ENCODE assay signal across 11 cellular contexts in the genomic region with DNA sequence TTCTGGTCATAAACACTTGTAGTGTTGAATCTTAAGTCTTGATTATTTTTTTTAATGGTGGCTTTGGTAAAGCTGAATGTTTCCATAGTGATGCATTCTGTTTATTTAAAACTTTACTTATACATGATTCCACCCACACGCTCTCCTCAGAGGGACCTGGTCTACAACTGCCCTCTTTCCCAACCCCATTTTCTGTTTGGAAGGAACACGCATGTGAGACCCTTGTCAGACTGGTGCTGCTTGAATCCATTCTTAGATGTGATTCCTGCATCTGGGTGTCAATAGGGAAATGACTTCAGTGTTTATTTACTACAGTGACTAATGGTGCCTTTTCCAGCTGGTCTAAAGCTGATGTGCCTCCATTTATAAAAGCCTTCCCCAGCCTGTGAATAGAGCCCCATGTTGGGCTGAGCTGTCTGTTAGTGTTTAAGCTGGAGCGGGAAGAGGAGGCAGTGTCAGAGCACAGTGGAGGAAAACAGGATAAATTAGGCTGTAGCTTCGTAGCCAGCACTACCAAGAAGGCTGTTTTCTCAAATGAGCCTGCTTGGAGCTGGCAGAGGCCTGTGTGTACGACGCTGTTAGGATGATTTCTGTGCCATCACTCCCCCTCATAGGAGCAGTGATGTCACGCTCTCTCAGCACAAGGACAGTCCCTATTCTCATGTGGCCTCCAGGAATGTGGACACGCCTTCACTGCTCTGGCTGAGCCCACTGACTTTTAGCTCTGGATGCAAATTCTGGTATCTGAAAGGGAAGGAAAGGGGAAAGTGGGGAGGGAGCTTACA. TPM values are rescaled to one million over a fixed set of nuclear protein-coding genes. Genes with fewer than 3 reads are reported as not detected.
DNase-seq lines count a peak whose midpoint lies in the region; TF ChIP-seq lines count a peak whose summit lies in the region.
"Had no signal": no experiment of that assay in that cellular context is flagged by ENCODE, and none has a peak within 500 bp of the region (broad histone marks: within the 10 kb centered on the region; RNA-seq: fewer than 3 reads in every experiment).

No MANE protein-coding gene starts in this region.

- H3K4me1 ChIP-seq in HAP-1 = peaks cover 18% of the 10 kb centered on the region
- peaks cover 35% of the 10 kb centered on the region for H3K4me1 ChIP-seq in skeletal muscle satellite cell (ENCODE audit: control insufficient read depth, insufficient read depth, low read length)
- H3K4me1 ChIP-seq in PC-9 (replicated peaks; ENCODE audit: insufficient read depth) = peaks cover 22% of the 10 kb centered on the region

- TF ChIP-seq CTCF in PC-9 (conservative IDR thresholded peaks at IDR 0.05) = no peak

- intact Hi-C loops in activated CD4-positive, alpha-beta memory T cell treated with anti-CD3 and anti-CD28 coated beads for 36 hours (cut with micrococcal nuclease) = loop anchor here (5.0 kb wide), 1 partner anchor 41 kb away; a partner anchor contains a TSS
- intact Hi-C loops in PC-9 (cut with micrococcal nuclease; ENCODE audit: unreplicated experiment) = loop anchor here (10.0 kb wide), 1 partner anchor 641 kb away; a partner anchor contains a TSS

- CTCF ChIA-PET in activated CD4-positive, alpha-beta memory T cell treated with anti-CD3 and anti-CD28 coated beads for 36 hours (lab: Charles Lee) = interaction anchor here (0.6 to 1.7 kb wide), 2 partner anchors 10 to 34 kb away, joined by 3 to 6 read pairs; no protein-coding TSS in a partner anchor
- CTCF ChIA-PET in PC-9 (lab: Charles Lee) = no interaction called here

- H4K20me1 ChIP-seq in PC-9 (ENCODE audit: insufficient read depth) = no peaks in the 10 kb centered on the region

- no TSS peak for BruUV-seq in PC-9 (replicated peaks; lab: Mats Ljungman, UMichigan)

- H3K36me3 ChIP-seq in HAP-1 (replicated peaks) = peaks cover 6% of the 10 kb centered on the region
- H3K36me3 ChIP-seq in skeletal muscle satellite cell (ENCODE audit: insufficient read depth, low read length) = peaks cover 19% of the 10 kb centered on the region
- no peaks in the 10 kb centered on the region for H3K36me3 ChIP-seq in PC-9 (ENCODE audit: low read depth)

- H3K4me1 Mint-ChIP-seq in activated CD4-positive, alpha-beta memory T cell treated with anti-CD3 and anti-CD28 coated beads for 36 hours (ENCODE audit: low read depth) = peaks cover 20% of the 10 kb centered on the region
- H3K4me1 Mint-ChIP-seq: naive B cell had no signal

- H3K27me3 ChIP-seq in HAP-1 (ENCODE audit: low read depth) (no peaks in the 10 kb centered on the region), skeletal muscle satellite cell (ENCODE audit: control insufficient read depth, insufficient read depth, low read length) (no peaks in the 10 kb centered on the region), PC-9 (ENCODE audit: insufficient read depth, low read depth) (no peaks in the 10 kb centered on the region)

- POLR2A ChIA-PET in activated CD4-positive, alpha-beta memory T cell treated with anti-CD3 and anti-CD28 coated beads for 36 hours (lab: Charles Lee) = interaction anchor here (0.6 kb wide), 1 partner anchor 92 kb away, joined by 3 read pairs; no protein-coding TSS in a partner anchor
- POLR2A ChIA-PET in PC-9 (lab: Charles Lee; ENCODE audit: unreplicated experiment) = no interaction called here

- no peaks in the 10 kb centered on the region for H3K9me3 ChIP-seq in HAP-1
- no peaks in the 10 kb centered on the region for H3K9me3 ChIP-seq in skeletal muscle satellite cell (replicated peaks; ENCODE audit: low read length)
- no peaks in the 10 kb centered on the region for H3K9me3 ChIP-seq in PC-9 (ENCODE audit: insufficient read depth, low read depth)

- no peaks in the 10 kb centered on the region for H3K79me2 ChIP-seq in PC-9 (ENCODE audit: low read depth)

- H3K27ac ChIP-seq in PC-9 = no peak overlapping the region

- DNase-seq in HAP-1 (ENCODE audit: low spot score in 2 of 2) (peak; percentile 51 to 58), cerebellum (ENCODE audit: low spot score) (peak; percentile 63), islet precursor cell (peak; percentile 85), NCI-H345 (lab: John Stamatoyannopoulos, UW) (no peak), PC-9 (no peak), RKO (ENCODE audit: low spot score) (no peak)
- DNase-seq in activated CD4-positive, alpha-beta memory T cell treated with anti-CD3 and anti-CD28 coated beads for 36 hours = no peak
- DNase-seq: activated T-cell treated with anti-CD3 and anti-CD28 coated beads, Interleukin-2, amount 50 U/mL, for 48 hours; naive B cell; NCI-H2171 had no signal

- H3K4me2 ChIP-seq in skeletal muscle satellite cell (ENCODE audit: low read length) = peak overlapping the region; percentile 10
- H3K4me2 ChIP-seq in PC-9 = no peak overlapping the region

- in situ Hi-C loops in HAP-1 (cut with MboI; ENCODE audit: low sequenced_read_pairs) = no loop called here

- H3K36me3 Mint-ChIP-seq in activated CD4-positive, alpha-beta memory T cell treated with anti-CD3 and anti-CD28 coated beads for 36 hours = peaks cover 26% of the 10 kb centered on the region

- peak overlapping the region; percentile 25 for H3K9ac ChIP-seq in skeletal muscle satellite cell (ENCODE audit: low read depth, low read length)

- H3K27ac Mint-ChIP-seq in activated CD4-positive, alpha-beta memory T cell treated with anti-CD3 and anti-CD28 coated beads for 36 hours = no peak overlapping the region

- H3K4me3 ChIP-seq in HAP-1 (no peak overlapping the region), skeletal muscle satellite cell (ENCODE audit: low read length) (no peak overlapping the region), PC-9 (no peak overlapping the region)

- H3K4me3 Mint-ChIP-seq in activated CD4-positive, alpha-beta memory T cell treated with anti-CD3 and anti-CD28 coated beads for 36 hours = no peak overlapping the region
- H3K4me3 Mint-ChIP-seq: naive B cell had no signal

- peaks cover 20% of the 10 kb centered on the region for H3F3A ChIP-seq in PC-9 (ENCODE audit: insufficient read depth, low read depth)

- no peaks in the 10 kb centered on the region for H3K27me3 Mint-ChIP-seq in activated CD4-positive, alpha-beta memory T cell treated with anti-CD3 and anti-CD28 coated beads for 36 hours
- H3K27me3 Mint-ChIP-seq: naive B cell had no signal

- H2AFZ ChIP-seq in PC-9 = no peak overlapping the region

- H3K9me2 ChIP-seq in PC-9 (ENCODE audit: insufficient read depth) = no peaks in the 10 kb centered on the region

- H3K9me3 Mint-ChIP-seq in activated CD4-positive, alpha-beta memory T cell treated with anti-CD3 and anti-CD28 coated beads for 36 hours = no peaks in the 10 kb centered on the region
- H3K9me3 Mint-ChIP-seq: naive B cell had no signal

RNA-seq across cellular contexts. Expression of a gene that starts 18.9 kb away (rescaled TPM):
- 17.8 TPM for total RNA-seq in cerebellum
- 1.0 and 2.2 TPM in 2 replicates for total RNA-seq in skeletal muscle satellite cell (2012; rRNA removed)
- total RNA-seq in activated CD4-positive, alpha-beta memory T cell treated with anti-CD3 and anti-CD28 coated beads for 36 hours = under 1 TPM in 1 of 2 experiments, not detected in 1; 0.21 TPM
- not detected in 2 replicates for total RNA-seq in PC-9 (2021)

RNA-seq across cellular contexts. Expression of a gene that starts 42.9 kb away (rescaled TPM):
- 30.8 TPM for total RNA-seq in cerebellum
- total RNA-seq in skeletal muscle satellite cell (2012; rRNA removed) = 31.2 and 37.4 TPM in 2 replicates
- total RNA-seq in activated CD4-positive, alpha-beta memory T cell treated with anti-CD3 and anti-CD28 coated beads for 36 hours = 10 to 100 TPM; 32.1 to 35.8 TPM
- 47.3 and 60.7 TPM in 2 replicates for total RNA-seq in PC-9 (2021)

Comparison
In these comparisons a context has a peak if more than half of its experiments do, and no peak if none do; other contexts are left out.
1. DNase-seq: peak in HAP-1 (2 of 2), cerebellum (single experiment) and islet precursor cell (single experiment); none in NCI-H345 (single experiment), activated CD4-positive, alpha-beta memory T cell treated with anti-CD3 and anti-CD28 coated beads for 36 hours (single experiment), PC-9 (0 of 2) and RKO (single experiment).
2. RNA of a gene that starts 18.9 kb away (total RNA-seq): 17.8 TPM in cerebellum (single experiment); 0.21 TPM in activated CD4-positive, alpha-beta memory T cell treated with anti-CD3 and anti-CD28 coated beads for 36 hours and not detected in PC-9; every median in the first group is over 10 times any median in the second.